Comparison of ENCODE assay signal across 8 cellular contexts in the genomic region with DNA sequence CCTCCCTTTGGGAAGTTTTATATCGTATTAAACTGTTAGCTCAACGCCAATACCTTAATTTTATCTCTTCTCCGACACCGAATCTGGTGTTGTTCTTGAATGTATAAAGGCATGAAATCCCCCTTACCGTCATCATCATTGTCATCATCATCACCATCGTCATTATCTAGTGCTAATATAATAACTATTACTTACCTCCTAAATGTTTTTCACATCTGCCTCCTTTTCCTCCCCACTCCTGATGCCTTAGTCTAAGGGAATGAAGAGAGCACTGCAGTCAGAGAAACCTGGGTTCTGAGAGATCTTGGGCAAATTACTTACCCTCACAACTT. TPM values are rescaled to one million over a fixed set of nuclear protein-coding genes. Genes with fewer than 3 reads are reported as not detected.
A peak's percentile ranks its signal among the peaks of the same experiment; 100 is the strongest.
DNase-seq lines count a peak whose midpoint lies in the region; ATAC-seq and TF ChIP-seq lines count a peak whose summit lies in the region.

No MANE protein-coding gene starts in this region.

- no peak for DNase-seq in ovary
- DNase-seq in GM13976 (ENCODE audit: low spot score) = no peak
- DNase-seq in activated CD4-positive, alpha-beta T cell treated with anti-CD3 and anti-CD28 coated beads, Interleukin-2, amount 50 U/mL, for 4 hours = no peak
- no peak for DNase-seq in stimulated activated naive CD4-positive, alpha-beta T cell treated with Interleukin-2 at 50 U/mL for 16 hours (lab: John Stamatoyannopoulos, UW)

- H3K9me3 ChIP-seq in HUES64 (ENCODE audit: insufficient read depth, low read depth, low read length) = no peaks in the 10 kb centered on the region
- H3K9me3 ChIP-seq in ectodermal cell (ENCODE audit: control insufficient read depth, low read length) = no peaks in the 10 kb centered on the region
- no peaks in the 10 kb centered on the region for H3K9me3 ChIP-seq in ovary

- peak; percentile 4 for ATAC-seq in GM18909 (IDR thresholded peaks at IDR 0.05; ENCODE audit: poor library complexity, unreplicated experiment)
- ATAC-seq in HG02759 (IDR thresholded peaks at IDR 0.05; ENCODE audit: unreplicated experiment) = no peak

- TF ChIP-seq CTCF in ovary (IDR thresholded peaks at IDR 0.05) (no peak), GM13976 (IDR thresholded peaks at IDR 0.05; ENCODE audit: borderline replicate concordance, control extremely low read depth, extremely low read depth, insufficient read depth, missing control alignments) (no peak)

- H3K9ac ChIP-seq in HUES64 (ENCODE audit: low read depth, low read length) = no peak overlapping the region

- H3K4me1 ChIP-seq in HUES64 (ENCODE audit: insufficient read depth, low read length) (peaks cover 34% of the 10 kb centered on the region), ectodermal cell (ENCODE audit: control insufficient read depth, insufficient read depth, low read length) (peaks cover 15% of the 10 kb centered on the region), ovary (ENCODE audit: insufficient read depth) (peaks cover 8% of the 10 kb centered on the region)

- H3K27me3 ChIP-seq in HUES64 (ENCODE audit: insufficient read depth, low read length) (no peaks in the 10 kb centered on the region; the same call in 1 of the 2 replicates), ectodermal cell (ENCODE audit: control insufficient read depth, insufficient read depth, low read length, poor library complexity, severe bottlenecking) (peaks cover 5% of the 10 kb centered on the region), ovary (no peaks in the 10 kb centered on the region)

- 0% methylated on average over 3 of the region's 6 CpGs for WGBS in HUES64
- 10 to 17% methylated on average over 5 to 6 of the region's 6 CpGs for WGBS in ectodermal cell, 2 experiments
- 1% methylated on average over 6 of the region's 6 CpGs for WGBS in ovary, 3 donors

- in situ Hi-C loops in GM13976 (cut with MboI; ENCODE audit: low sequenced_read_pairs, unreplicated experiment) = no loop called here

- H3K36me3 ChIP-seq in HUES64 (ENCODE audit: insufficient read depth, low read length) (peaks cover 29% of the 10 kb centered on the region), ectodermal cell (ENCODE audit: control insufficient read depth, insufficient read depth, low read length) (peaks cover 9% of the 10 kb centered on the region), ovary (no peaks in the 10 kb centered on the region)

- peak overlapping the region; percentile 71 for H3K4me3 ChIP-seq in HUES64 (ENCODE audit: low read length)
- peak overlapping the region; percentile 39 for H3K4me3 ChIP-seq in ectodermal cell (ENCODE audit: insufficient read depth, low read depth, low read length)
- H3K4me3 ChIP-seq in ovary = peak overlapping the region; percentile 99

- H3K27ac ChIP-seq in HUES64 (ENCODE audit: low read depth, low read length) (no peak overlapping the region), ectodermal cell (ENCODE audit: insufficient read depth, low read depth, low read length, poor library complexity, severe bottlenecking) (no peak overlapping the region), ovary (peak overlapping the region; percentile 38 to 43)

- TF ChIP-seq POLR2A in ovary (IDR thresholded peaks at IDR 0.05) = no peak

- intact Hi-C loops in ovary (cut with DNase I) = no loop called here

- TF ChIP-seq EP300 in ovary (IDR thresholded peaks at IDR 0.05) = no peak

RNA-seq across cellular contexts. Expression of a gene that starts 0.7 kb away (rescaled TPM):
- polyA plus RNA-seq in HUES64 (2013, experiment 1 of 2) = 13.8 TPM
- polyA plus RNA-seq in HUES64 (2013, experiment 2 of 2) = 12.9 TPM
- 13.7 TPM for polyA plus RNA-seq in ectodermal cell (2013, experiment 1 of 4)
- polyA plus RNA-seq in ectodermal cell (2013, experiment 2 of 4) = 18.3 TPM
- 13.9 TPM for polyA plus RNA-seq in ectodermal cell (2013, experiment 3 of 4)
- polyA plus RNA-seq in ectodermal cell (2013, experiment 4 of 4) = 14.2 TPM
- total RNA-seq in ovary = 10 to 100 TPM in 1 of 7 donors, 1 to 10 TPM in 6; 5.2 to 10.2 (median 7.0) TPM
- 1 to 10 TPM; 3.5 to 5.7 TPM for polyA plus RNA-seq in ovary

RNA-seq across cellular contexts. Expression of a gene that starts 28.1 kb away (rescaled TPM):
- 29.6 TPM for polyA plus RNA-seq in HUES64 (2013, experiment 1 of 2)
- polyA plus RNA-seq in HUES64 (2013, experiment 2 of 2) = 32.2 TPM
- polyA plus RNA-seq in ectodermal cell (2013, experiment 1 of 4) = 92.4 TPM
- 115 TPM for polyA plus RNA-seq in ectodermal cell (2013, experiment 2 of 4)
- 89.0 TPM for polyA plus RNA-seq in ectodermal cell (2013, experiment 3 of 4)
- polyA plus RNA-seq in ectodermal cell (2013, experiment 4 of 4) = 96.2 TPM
- total RNA-seq in ovary = 10 to 100 TPM; 10.3 to 24.0 (median 12.6) TPM
- 10 to 100 TPM; 14.9 to 19.1 TPM for polyA plus RNA-seq in ovary

RNA-seq across cellular contexts. Expression of a gene that starts 43.2 kb away (rescaled TPM):
- 7.9 TPM for polyA plus RNA-seq in HUES64 (2013, experiment 1 of 2)
- 8.2 TPM for polyA plus RNA-seq in HUES64 (2013, experiment 2 of 2)
- 9.2 TPM for polyA plus RNA-seq in ectodermal cell (2013, experiment 1 of 4)
- polyA plus RNA-seq in ectodermal cell (2013, experiment 2 of 4) = 9.8 TPM
- 9.1 TPM for polyA plus RNA-seq in ectodermal cell (2013, experiment 3 of 4)
- polyA plus RNA-seq in ectodermal cell (2013, experiment 4 of 4) = 10.4 TPM
- total RNA-seq in ovary = 10 to 100 TPM in 3 of 7 donors, 1 to 10 TPM in 4; 7.7 to 21.7 (median 9.3) TPM
- polyA plus RNA-seq in ovary = 1 to 10 TPM; 8.5 to 8.9 TPM

RNA-seq across cellular contexts. Expression of a gene that starts 43.3 kb away (rescaled TPM):
- 0.65 TPM for polyA plus RNA-seq in HUES64 (2013, experiment 1 of 2)
- 1.6 TPM for polyA plus RNA-seq in HUES64 (2013, experiment 2 of 2)
- polyA plus RNA-seq in ectodermal cell (2013, experiment 1 of 4) = 3.9 TPM
- polyA plus RNA-seq in ectodermal cell (2013, experiment 2 of 4) = 3.5 TPM
- 3.7 TPM for polyA plus RNA-seq in ectodermal cell (2013, experiment 3 of 4)
- polyA plus RNA-seq in ectodermal cell (2013, experiment 4 of 4) = 3.4 TPM
- total RNA-seq in ovary = 10 to 100 TPM in 6 of 7 donors, 1 to 10 TPM in 1; 9.1 to 29.8 (median 11.6) TPM
- 1 to 10 TPM; 6.3 TPM for polyA plus RNA-seq in ovary

Comparison
In these comparisons a context has a peak if more than half of its experiments do, and no peak if none do; other contexts are left out.
1. H3K27ac ChIP-seq: peak in ovary (2 of 2); none in HUES64 (single experiment) and ectodermal cell (single experiment).
2. H3K4me3 ChIP-seq: peak in every context shown above with its lines; median percentile 99 in ovary; 71 in HUES64; 39 in ectodermal cell.